9 cellular contexts compared by ENCODE assay signal in genomic region chr4:44446801-44447562, GRCh38. TPM values are rescaled to one million over a fixed set of nuclear protein-coding genes. Genes with fewer than 3 reads are reported as not detected.
DNase-seq lines count a peak whose midpoint lies in the region; ATAC-seq and TF ChIP-seq lines count a peak whose summit lies in the region.
"Had no signal": no experiment of that assay in that cellular context is flagged by ENCODE, and none has a peak within 500 bp of the region (broad histone marks: within the 10 kb centered on the region; RNA-seq: fewer than 3 reads in every experiment).

No MANE protein-coding gene starts in this region.

- intact Hi-C loops in mucosa of descending colon (cut with DNase I, micrococcal nuclease), result no loop called here
- intact Hi-C loops in upper lobe of right lung (cut with DNase I), result no loop called here

- peaks cover 22% of the 10 kb centered on the region for H3K4me1 Mint-ChIP-seq in activated T-cell treated with anti-CD3 and anti-CD28 coated beads, Interleukin-2, amount 50 U/mL, for 72 hours (ENCODE audit: low read depth)
- H3K4me1 Mint-ChIP-seq in activated T-cell treated with anti-CD3 and anti-CD28 coated beads, Interleukin-2, amount 50 U/mL, for 24 hours (ENCODE audit: low read depth), result peaks cover 19% of the 10 kb centered on the region

- TF ChIP-seq CTCF in cardiac fibroblast (IDR thresholded peaks at IDR 0.05; ENCODE audit: low read depth, low read length), result no peak
- TF ChIP-seq CTCF in mucosa of descending colon (IDR thresholded peaks at IDR 0.05), result no peak
- no peak for TF ChIP-seq CTCF in upper lobe of right lung (IDR thresholded peaks at IDR 0.05)

- no peak for ATAC-seq in activated T-cell treated with anti-CD3 and anti-CD28 coated beads, Interleukin-2, amount 50 U/mL, for 72 hours (replicated peaks in 1 of 2)
- no peak for ATAC-seq in mucosa of descending colon
- ATAC-seq in upper lobe of right lung, result no peak
- ATAC-seq in GM18907 (IDR thresholded peaks at IDR 0.05; ENCODE audit: unreplicated experiment), result no peak
- ATAC-seq in GM19035 (IDR thresholded peaks at IDR 0.05; ENCODE audit: unreplicated experiment), result no peak
- ATAC-seq in GM18867 (IDR thresholded peaks at IDR 0.05; ENCODE audit: unreplicated experiment), result no peak

- H3K4me3 Mint-ChIP-seq in activated T-cell treated with anti-CD3 and anti-CD28 coated beads, Interleukin-2, amount 50 U/mL, for 72 hours, result peak overlapping the region; percentile 52 to 69
- no peak overlapping the region for H3K4me3 Mint-ChIP-seq in activated T-cell treated with anti-CD3 and anti-CD28 coated beads, Interleukin-2, amount 50 U/mL, for 24 hours

- H3K36me3 ChIP-seq in mucosa of descending colon (ENCODE audit: low read depth) (no peaks in the 10 kb centered on the region), upper lobe of right lung (no peaks in the 10 kb centered on the region)

- peaks cover 55% of the 10 kb centered on the region for H3K27me3 ChIP-seq in upper lobe of right lung

- H3K36me3 Mint-ChIP-seq in activated T-cell treated with anti-CD3 and anti-CD28 coated beads, Interleukin-2, amount 50 U/mL, for 72 hours (ENCODE audit: insufficient read depth in 2 of 2), result no peaks in the 10 kb centered on the region
- no peaks in the 10 kb centered on the region for H3K36me3 Mint-ChIP-seq in activated T-cell treated with anti-CD3 and anti-CD28 coated beads, Interleukin-2, amount 50 U/mL, for 24 hours (ENCODE audit: low read depth)
- H3K36me3 Mint-ChIP-seq: CD4-positive, CD25-positive, alpha-beta regulatory T cell had no signal

- H3K27ac ChIP-seq in upper lobe of right lung, result no peak overlapping the region

- peaks cover 46% of the 10 kb centered on the region for H3K27me3 Mint-ChIP-seq in activated T-cell treated with anti-CD3 and anti-CD28 coated beads, Interleukin-2, amount 50 U/mL, for 72 hours (ENCODE audit: low read depth)
- H3K27me3 Mint-ChIP-seq in activated T-cell treated with anti-CD3 and anti-CD28 coated beads, Interleukin-2, amount 50 U/mL, for 24 hours, result peaks cover 67% of the 10 kb centered on the region

- DNase-seq in activated T-cell treated with anti-CD3 and anti-CD28 coated beads, Interleukin-2, amount 50 U/mL, for 72 hours, result no peak
- no peak for DNase-seq in activated T-cell treated with anti-CD3 and anti-CD28 coated beads, Interleukin-2, amount 50 U/mL, for 24 hours
- peak in 1 of 2 donors; percentile 0 for DNase-seq in cardiac fibroblast (ENCODE audit: low read depth in 2 of 2)
- DNase-seq in mucosa of descending colon, result peak in 2 of 3 donors; percentile 15 to 45
- DNase-seq in upper lobe of right lung, result peak; percentile 54

- H3K4me3 ChIP-seq in cardiac fibroblast (replicated peaks in 1 of 2; ENCODE audit: low read depth in 2 of 2, low read length in 2 of 2), result peak overlapping the region; percentile 26 to 55
- H3K4me3 ChIP-seq in mucosa of descending colon, result no peak overlapping the region
- no peak overlapping the region for H3K4me3 ChIP-seq in upper lobe of right lung

- H3K27ac Mint-ChIP-seq in activated T-cell treated with anti-CD3 and anti-CD28 coated beads, Interleukin-2, amount 50 U/mL, for 72 hours, result no peak overlapping the region
- H3K27ac Mint-ChIP-seq in activated T-cell treated with anti-CD3 and anti-CD28 coated beads, Interleukin-2, amount 50 U/mL, for 24 hours, result no peak overlapping the region
- H3K27ac Mint-ChIP-seq: CD4-positive, CD25-positive, alpha-beta regulatory T cell had no signal

- no peaks in the 10 kb centered on the region for H3K9me3 Mint-ChIP-seq in activated T-cell treated with anti-CD3 and anti-CD28 coated beads, Interleukin-2, amount 50 U/mL, for 72 hours
- H3K9me3 Mint-ChIP-seq in activated T-cell treated with anti-CD3 and anti-CD28 coated beads, Interleukin-2, amount 50 U/mL, for 24 hours, result no peaks in the 10 kb centered on the region

- peaks cover 12% of the 10 kb centered on the region for H3K4me1 ChIP-seq in mucosa of descending colon (ENCODE audit: low read depth)
- peaks cover 5% of the 10 kb centered on the region for H3K4me1 ChIP-seq in upper lobe of right lung

- no peaks in the 10 kb centered on the region for H3K9me3 ChIP-seq in mucosa of descending colon
- H3K9me3 ChIP-seq in upper lobe of right lung, result no peaks in the 10 kb centered on the region

RNA-seq across cellular contexts. Expression of gene KCTD8, which starts 1.6 kb away (rescaled TPM):
- total RNA-seq in activated T-cell treated with anti-CD3 and anti-CD28 coated beads, Interleukin-2, amount 50 U/mL, for 72 hours, result not detected
- under 1 TPM in 2 of 3 donors, not detected in 1; 0.12 to 0.54 TPM for total RNA-seq in mucosa of descending colon
- 0.67 TPM for total RNA-seq in upper lobe of right lung
- total RNA-seq: CD4-positive, CD25-positive, alpha-beta regulatory T cell had no signal

Comparison
In these comparisons a context has a peak if more than half of its experiments do, and no peak if none do; other contexts are left out.
1. DNase-seq: peak in mucosa of descending colon (2 of 3) and upper lobe of right lung (single experiment); none in activated T-cell treated with anti-CD3 and anti-CD28 coated beads, Interleukin-2, amount 50 U/mL, for 72 hours (0 of 2) and activated T-cell treated with anti-CD3 and anti-CD28 coated beads, Interleukin-2, amount 50 U/mL, for 24 hours (single experiment).
2. H3K4me3 ChIP-seq: peak in cardiac fibroblast (2 of 2); none in mucosa of descending colon (single experiment) and upper lobe of right lung (single experiment).